Comparison of ENCODE assay signal across 8 cellular contexts in the genomic region with DNA sequence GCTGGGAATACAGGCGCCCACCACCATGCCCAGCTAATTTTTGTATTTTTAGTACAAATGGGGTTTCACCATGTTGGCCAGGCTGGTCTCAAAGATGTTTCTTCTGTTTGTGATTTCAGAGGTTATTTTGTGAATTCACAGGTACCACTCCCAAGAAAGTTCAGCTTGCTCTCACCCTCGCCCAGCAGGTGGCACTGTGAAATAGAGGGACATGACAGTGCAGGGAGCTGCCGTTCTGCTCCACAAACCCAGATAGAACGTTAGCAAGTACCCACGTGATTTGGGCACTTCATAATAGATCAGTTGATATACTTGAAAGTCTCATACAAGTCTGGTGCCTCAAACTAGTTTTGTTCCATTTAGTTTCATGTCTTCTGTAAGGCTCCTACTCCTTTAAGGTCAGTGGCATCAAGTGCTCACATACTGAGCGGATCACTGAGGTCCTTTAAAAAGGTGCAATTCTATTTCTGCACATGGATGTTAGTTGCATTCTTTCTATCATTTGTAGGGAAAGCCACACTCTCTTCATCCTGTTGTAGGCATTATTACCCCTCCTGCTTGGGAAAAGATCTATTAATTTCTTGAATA. TPM values are rescaled to one million over a fixed set of nuclear protein-coding genes. Genes with fewer than 3 reads are reported as not detected.
A peak's percentile ranks its signal among the peaks of the same experiment; 100 is the strongest.
DNase-seq lines count a peak whose midpoint lies in the region; ATAC-seq and TF ChIP-seq lines count a peak whose summit lies in the region.

No MANE protein-coding gene starts in this region.

- H3K9me3 Mint-ChIP-seq in brain (no peaks in the 10 kb centered on the region), immature natural killer cell (no peaks in the 10 kb centered on the region)

- peak; percentile 61 to 66 for TF ChIP-seq CTCF in brain (conservative IDR thresholded peaks at IDR 0.05)

- H3K27ac Mint-ChIP-seq in brain = peak overlapping the region in 2 of 5 experiments; percentile 7 to 69
- peak overlapping the region in 2 of 6 donors; percentile 9 to 15 for H3K27ac Mint-ChIP-seq in immature natural killer cell

- H3K36me3 Mint-ChIP-seq in brain (no peaks in the 10 kb centered on the region), immature natural killer cell (no peaks in the 10 kb centered on the region)

- H3K4me1 Mint-ChIP-seq in brain = peaks cover 33% of the 10 kb centered on the region
- peaks cover 36 to 38% of the 10 kb centered on the region in 2 donors for H3K4me1 Mint-ChIP-seq in immature natural killer cell

- H3K4me3 Mint-ChIP-seq in brain = peak overlapping the region in 1 of 5 experiments; percentile 16
- H3K4me3 Mint-ChIP-seq in immature natural killer cell = peak overlapping the region in 3 of 5 donors; percentile 12 to 34 (median 20)

- DNase-seq in NCI-H2107 treated with DMSO at 0.1 percent for 48 hours (lab: John Stamatoyannopoulos, UW; ENCODE audit: unreplicated experiment) (peak; percentile 74), UCSD-AML1 (lab: John Stamatoyannopoulos, UW; ENCODE audit: unreplicated experiment) (peak; percentile 67), immature natural killer cell (peak; percentile 58 to 68 (median 59)), DMS114 treated with DMSO at 0.1 percent for 48 hours (lab: John Stamatoyannopoulos, UW; ENCODE audit: unreplicated experiment) (no peak)
- DNase-seq in stimulated activated CD4-positive, alpha-beta T cell treated with anti-CD3 and anti-CD28 coated beads, Interleukin-15, amount 100 ng/mL, for 24 hours = peak; percentile 86

- ATAC-seq in GM18499 (IDR thresholded peaks at IDR 0.05; ENCODE audit: insufficient read depth, unreplicated experiment) (peak; percentile 44), HG02884 (IDR thresholded peaks at IDR 0.05; ENCODE audit: unreplicated experiment) (peak; percentile 62)

- H3K27me3 Mint-ChIP-seq in brain (no peaks in the 10 kb centered on the region), immature natural killer cell (ENCODE audit: low read depth in 3 of 3) (peaks cover 0 to 1% (median 0%) of the 10 kb centered on the region in 3 donors)

RNA-seq across cellular contexts. Expression of gene FILIP1L, which starts 45.4 kb away (rescaled TPM):
- polyA plus RNA-seq in brain (ENCODE audit: insufficient read depth, low read depth, low replicate concordance) = 2.8 TPM
- under 1 TPM in 1 of 3 donors, not detected in 2; 0.09 TPM for polyA plus RNA-seq in immature natural killer cell
